Comparison of ENCODE assay signal across 23 cellular contexts in the genomic region with DNA sequence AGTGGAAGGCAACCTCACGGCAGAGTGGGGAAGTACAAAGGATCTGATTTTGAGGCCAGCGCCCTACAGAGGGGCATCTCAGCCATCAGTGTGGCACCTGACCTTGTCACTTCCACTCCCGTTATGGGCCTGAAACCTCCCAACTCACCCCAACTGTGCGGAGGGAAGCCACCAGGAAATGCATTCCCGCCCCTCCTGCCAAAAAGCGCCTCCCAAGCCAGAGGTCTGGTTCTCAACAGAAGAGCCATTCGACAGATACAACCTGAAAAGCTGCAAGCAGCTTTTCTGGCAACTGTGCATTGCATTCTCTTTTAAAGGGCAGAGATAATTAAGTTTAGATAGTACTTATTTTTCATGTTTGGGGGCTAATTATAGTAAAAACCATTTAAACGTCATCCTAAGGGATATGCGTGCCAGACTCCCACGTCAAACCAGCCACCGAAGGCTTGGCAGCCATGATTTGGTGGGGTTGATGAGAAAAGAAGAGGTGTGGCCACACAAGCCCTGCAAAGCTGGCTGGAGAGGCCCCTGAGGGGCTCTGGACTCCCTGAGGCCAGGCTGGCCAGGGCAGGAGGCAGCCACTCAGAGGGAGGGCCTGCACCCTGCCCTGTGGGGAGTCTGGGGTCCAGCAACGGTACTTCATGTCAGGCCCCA. TPM values are rescaled to one million over a fixed set of nuclear protein-coding genes. Genes with fewer than 3 reads are reported as not detected.
DNase-seq lines count a peak whose midpoint lies in the region; ATAC-seq and TF ChIP-seq lines count a peak whose summit lies in the region.
"Had no signal": no experiment of that assay in that cellular context is flagged by ENCODE, and none has a peak within 500 bp of the region (broad histone marks: within the 10 kb centered on the region; RNA-seq: fewer than 3 reads in every experiment).

No MANE protein-coding gene starts in this region.

- no peaks in the 10 kb centered on the region for H3K79me2 ChIP-seq in SK-N-SH (ENCODE audit: insufficient read depth)
- peaks cover 14% of the 10 kb centered on the region for H3K79me2 ChIP-seq in osteoblast (ENCODE audit: insufficient read depth, low read length)

- H4K20me1 ChIP-seq in SK-N-SH (ENCODE audit: insufficient read depth) (no peaks in the 10 kb centered on the region), osteoblast (ENCODE audit: insufficient read depth, low read length) (peaks cover 9% of the 10 kb centered on the region)

- H3K27ac ChIP-seq in SK-N-SH (ENCODE audit: low read depth in 2 of 2, low read length in 1 of 2) (peak overlapping the region in 1 of 2 experiments; percentile 97; a peak in 2 of 4 replicates), osteoblast (ENCODE audit: low read depth, low read length) (no peak overlapping the region)
- H3K27ac ChIP-seq: BLaER1, HL-60 had no signal

- TF ChIP-seq CTCF in BE2C (IDR thresholded peaks at IDR 0.05; ENCODE audit: low read depth, low read length) = no peak
- TF ChIP-seq CTCF in SK-N-SH (IDR thresholded peaks at IDR 0.05) = no peak
- TF ChIP-seq CTCF in osteoblast (IDR thresholded peaks at IDR 0.05; ENCODE audit: extremely low read depth, low read depth, low read length) = no peak

- H3K4me1 ChIP-seq in BE2C (peaks cover 46% of the 10 kb centered on the region), SK-N-SH (ENCODE audit: control insufficient read depth in 1 of 2, insufficient read depth in 2 of 2, low read depth in 1 of 2, low read length in 1 of 2) (peaks cover 0 to 76% of the 10 kb centered on the region in 2 experiments; a peak in 2 of 4 replicates), osteoblast (ENCODE audit: insufficient read depth, low read length) (no peaks in the 10 kb centered on the region)
- H3K4me1 ChIP-seq: BLaER1 had no signal

- ATAC-seq in GM19397 (IDR thresholded peaks at IDR 0.05; ENCODE audit: unreplicated experiment) = no peak
- ATAC-seq: CD8-positive, alpha-beta T cell; GM12878; GM23338; HCT116 had no signal

- H3K9ac ChIP-seq in SK-N-SH = no peak overlapping the region
- H3K9ac ChIP-seq: BLaER1 had no signal

- no peaks in the 10 kb centered on the region for H3K9me2 ChIP-seq in SK-N-SH

- H3K27me3 ChIP-seq in BE2C = no peaks in the 10 kb centered on the region
- no peaks in the 10 kb centered on the region for H3K27me3 ChIP-seq in SK-N-SH (ENCODE audit: insufficient read depth)
- H3K27me3 ChIP-seq in osteoblast (ENCODE audit: insufficient read depth, low read length) = no peaks in the 10 kb centered on the region
- H3K27me3 ChIP-seq: BLaER1 had no signal

- H3K36me3 ChIP-seq in BE2C (peaks cover 16% of the 10 kb centered on the region), SK-N-SH (replicated peaks in 1 of 2; ENCODE audit: control insufficient read depth in 1 of 2, insufficient read depth in 2 of 2, low read length in 1 of 2) (peaks cover 0 to 17% of the 10 kb centered on the region in 2 experiments), osteoblast (ENCODE audit: insufficient read depth, low read length) (no peaks in the 10 kb centered on the region)

- no peak overlapping the region for H2AFZ ChIP-seq in SK-N-SH (ENCODE audit: low read depth)
- H2AFZ ChIP-seq in osteoblast (ENCODE audit: low read length) = no peak overlapping the region
- H2AFZ ChIP-seq: GM23338 had no signal

- H3K4me2 ChIP-seq in SK-N-SH (no peak overlapping the region), osteoblast (ENCODE audit: insufficient read depth, low read length) (no peak overlapping the region)
- H3K4me2 ChIP-seq: BLaER1, GM23338 had no signal

- 0 out of 2 replicates have a peak overlapping the region, but pooled peaks have one; percentile 1 for H3K4me3 ChIP-seq in BE2C (ENCODE audit: low read depth, low read length)
- no peak overlapping the region for H3K4me3 ChIP-seq in SK-N-SH (ENCODE audit: low read depth in 2 of 2, low read length in 1 of 2)
- H3K4me3 ChIP-seq in osteoblast (ENCODE audit: insufficient read depth, low read length) = no peak overlapping the region
- H3K4me3 ChIP-seq: BLaER1, GM12878, GM23338 had no signal

- CTCF ChIA-PET in SK-N-SH (lab: Yijun Ruan, JAX) = interaction anchor here (0.8 to 3.0 kb wide), 9 partner anchors 11 to 291 kb away, joined by 3 to 13 read pairs (median 4); no protein-coding TSS in a partner anchor

- peak in 1 of 2 experiments; percentile 84; a peak in 2 of 4 replicates for TF ChIP-seq EP300 in SK-N-SH (IDR thresholded peaks at IDR 0.05; ENCODE audit: borderline replicate concordance in 1 of 2, low read depth in 1 of 2, low read length in 1 of 2)

- POLR2A ChIA-PET in SK-N-SH (lab: Yijun Ruan, JAX) = interaction anchor here (0.6 to 2.1 kb wide), 5 partner anchors 18 to 116 kb away, joined by 3 to 8 read pairs (median 3); a partner anchor contains a TSS

- 79% methylated on average over 10 of the region's 12 CpGs for WGBS in SK-N-SH (ENCODE audit: low lambda C conversion rate)

- peak; percentile 83 for DNase-seq in BE2C
- peak; percentile 76 for DNase-seq in SK-N-SH
- peak; percentile 34 for DNase-seq in left kidney (ENCODE audit: low read depth, low spot score)
- peak; percentile 36 for DNase-seq in osteoblast (ENCODE audit: insufficient read length, low spot score, missing footprints)
- no peak for DNase-seq in MV-4-11 (lab: John Stamatoyannopoulos, UW)
- no peak for DNase-seq in NOMO-1 treated with dmso at 0.1 percent for 144 hours (lab: John Stamatoyannopoulos, UW; ENCODE audit: unreplicated experiment)
- DNase-seq: Calu3; CD8-positive, alpha-beta T cell; DMS53; EL; Karpas-422; NCI-H1048; NCI-H1436; NCI-H2029 treated with DMSO at 0.1 percent for 48 hours; NCI-H2171; NCI-H526 treated with DMSO at 0.1 percent for 48 hours; Right ventricle myocardium superior had no signal

- no peaks in the 10 kb centered on the region for H3F3A ChIP-seq in SK-N-SH (replicated peaks; ENCODE audit: insufficient read depth)

- no peak for TF ChIP-seq RAD21 in SK-N-SH (IDR thresholded peaks at IDR 0.05; ENCODE audit: low read length)

- no peaks in the 10 kb centered on the region for H3K9me3 ChIP-seq in BE2C
- no peaks in the 10 kb centered on the region for H3K9me3 ChIP-seq in SK-N-SH
- no peaks in the 10 kb centered on the region for H3K9me3 ChIP-seq in osteoblast (ENCODE audit: low read depth, low read length)
- H3K9me3 ChIP-seq: BLaER1 had no signal

TF ChIP-seq in SK-N-SH, 30 proteins besides CTCF, POLR2A, EP300 and RAD21:
- TF ChIP-seq YY1 (IDR thresholded peaks at IDR 0.05; ENCODE audit: low read depth) (no peak), MXI1 (IDR thresholded peaks at IDR 0.05; ENCODE audit: low read depth, low read length) (peak; percentile 60; the same call in 1 of the 2 replicates), MEF2A (IDR thresholded peaks at IDR 0.05; ENCODE audit: borderline replicate concordance, low read depth) (no peak), RCOR1 (IDR thresholded peaks at IDR 0.05; ENCODE audit: low read length) (peak; percentile 77)

RNA-seq across cellular contexts. Expression of a gene that starts 17.7 kb away (rescaled TPM):
- polyA plus RNA-seq in BE2C (2012; ENCODE audit: insufficient read depth, insufficient read length, low read depth) = 76.7 TPM
- polyA plus RNA-seq in SK-N-SH (2012; rRNA removed) = 88.9 and 92.4 TPM in 2 replicates
- polyA plus RNA-seq in SK-N-SH (2012; cell fraction: cytosol; rRNA removed) = 61.5 and 77.6 TPM in 2 replicates
- 66.1 and 68.5 TPM in 2 replicates for polyA plus RNA-seq in SK-N-SH (2012; cell fraction: nucleus; rRNA removed)
- total RNA-seq in osteoblast = 82.8 and 87.9 TPM in 2 replicates

Comparison
In these comparisons a context has a peak if more than half of its experiments do, and no peak if none do; other contexts are left out.
1. DNase-seq: peak in BE2C (single experiment), SK-N-SH (single experiment), left kidney (single experiment) and osteoblast (single experiment); none in MV-4-11 (single experiment) and NOMO-1 treated with dmso at 0.1 percent for 144 hours (single experiment).